Comparison of ENCODE assay signal across 7 cellular contexts in the genomic region with DNA sequence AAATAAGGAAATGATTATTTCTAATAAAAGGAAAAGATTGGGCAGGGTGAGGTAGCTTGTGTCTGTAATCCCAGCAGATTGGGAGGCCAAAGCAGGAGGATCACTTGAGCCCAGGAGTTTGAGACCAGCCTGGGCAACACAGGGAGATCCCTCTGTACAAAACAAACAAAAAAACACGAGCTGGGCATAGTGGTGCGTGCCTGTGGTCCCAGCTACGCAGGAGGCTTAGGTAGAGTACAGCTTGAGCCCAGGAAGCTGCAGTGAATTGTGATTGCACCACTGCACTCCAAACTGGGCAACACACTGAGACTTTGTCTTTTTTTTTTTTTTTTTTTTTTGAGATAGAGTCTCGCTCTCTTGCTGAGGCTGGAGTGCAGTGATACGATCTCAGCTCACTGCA. TPM values are rescaled to one million over a fixed set of nuclear protein-coding genes. Genes with fewer than 3 reads are reported as not detected.
"Had no signal": no experiment of that assay in that cellular context is flagged by ENCODE, and none has a peak within 500 bp of the region (broad histone marks: within the 10 kb centered on the region; RNA-seq: fewer than 3 reads in every experiment).

No MANE protein-coding gene starts in this region.

- DNase-seq: IMR-90, KBM-7 had no signal

- H3K27ac ChIP-seq: HL-60 had no signal

- FAIRE-seq: HTR-8/SVneo, K562 had no signal

- H3K4me3 Mint-ChIP-seq: IgD-negative memory B cell had no signal

- H3K9me3 Mint-ChIP-seq: IgD-negative memory B cell had no signal

- H3K4me1 Mint-ChIP-seq: IgD-negative memory B cell had no signal

- H3K36me3 Mint-ChIP-seq: IgD-negative memory B cell had no signal

- H3K4me3 ChIP-seq: K562 had no signal

- H3K27ac Mint-ChIP-seq: IgD-negative memory B cell had no signal

- ATAC-seq: K562 had no signal

- H3K27me3 Mint-ChIP-seq: IgD-negative memory B cell had no signal

RNA-seq across cellular contexts. Expression of a gene that starts 18.8 kb away (rescaled TPM):
- total RNA-seq: HT1080, IMR-90 had no signal
- polyA plus RNA-seq: IgD-negative memory B cell, IMR-90 had no signal
